Comparison of ENCODE assay signal across 1 cellular context in the genomic region with DNA sequence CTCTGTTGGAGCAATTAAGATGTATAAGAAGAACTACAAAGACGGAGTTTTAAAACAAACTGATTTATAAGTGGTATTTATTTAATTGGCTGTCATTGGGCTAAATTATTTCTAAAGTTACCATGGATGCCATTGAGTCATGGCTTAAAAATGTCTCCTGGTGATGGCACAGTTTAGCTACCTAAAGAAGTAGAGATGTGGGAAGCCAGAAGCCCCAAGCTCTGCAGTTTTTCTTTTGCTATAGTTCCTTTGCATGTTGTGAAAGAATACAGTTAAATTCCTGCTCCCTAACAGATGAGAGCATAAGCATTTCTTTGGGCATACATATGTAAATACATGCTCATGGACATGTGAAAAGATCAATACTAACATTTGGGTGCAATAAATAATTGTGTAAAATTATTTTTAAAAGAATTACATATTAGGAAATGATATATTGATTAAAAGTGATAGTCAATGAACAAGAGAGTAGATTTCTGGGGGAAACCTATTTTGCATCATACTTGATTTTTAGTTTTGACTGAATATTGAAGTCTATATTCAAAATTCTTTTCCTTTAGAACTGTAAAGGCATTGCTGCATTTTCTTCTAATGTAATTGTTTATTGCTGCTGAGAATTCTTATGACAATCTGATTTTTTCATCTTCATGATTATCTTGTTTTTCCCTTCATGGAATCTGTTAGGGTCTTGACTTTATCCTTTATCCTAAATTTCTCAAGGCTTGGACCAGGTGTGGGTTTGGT.
TF ChIP-seq lines count a peak whose summit lies in the region.

No MANE protein-coding gene starts in this region.

TF ChIP-seq in IMR-90, 13 proteins besides CTCF, POLR2A, EP300 and RAD21:
- TF ChIP-seq CHD1 (IDR thresholded peaks at IDR 0.05; ENCODE audit: low read depth, low read length) (no peak), RFX5 (IDR thresholded peaks at IDR 0.05; ENCODE audit: low read depth, low read length) (no peak), MAFK (IDR thresholded peaks at IDR 0.05; ENCODE audit: low read depth, low read length) (no peak), MXI1 (IDR thresholded peaks at IDR 0.05; ENCODE audit: borderline replicate concordance, low read depth, low read length) (no peak), BHLHE40 (IDR thresholded peaks at IDR 0.05; ENCODE audit: low read depth, low read length) (no peak), CEBPB (IDR thresholded peaks at IDR 0.05; ENCODE audit: low read depth, low read length) (no peak; the same call in 1 of the 2 replicates), MAZ (IDR thresholded peaks at IDR 0.05; ENCODE audit: borderline replicate concordance, low read depth, low read length) (no peak), SMC3 (IDR thresholded peaks at IDR 0.05; ENCODE audit: low read depth, low read length) (no peak), FOS (IDR thresholded peaks at IDR 0.05; ENCODE audit: low read depth, low read length) (no peak), RCOR1 (IDR thresholded peaks at IDR 0.05; ENCODE audit: insufficient replicate concordance, low read length) (no peak), NFE2L2 (IDR thresholded peaks at IDR 0.05; ENCODE audit: low read depth, low read length) (no peak)
- TF ChIP-seq, protein P1, sequence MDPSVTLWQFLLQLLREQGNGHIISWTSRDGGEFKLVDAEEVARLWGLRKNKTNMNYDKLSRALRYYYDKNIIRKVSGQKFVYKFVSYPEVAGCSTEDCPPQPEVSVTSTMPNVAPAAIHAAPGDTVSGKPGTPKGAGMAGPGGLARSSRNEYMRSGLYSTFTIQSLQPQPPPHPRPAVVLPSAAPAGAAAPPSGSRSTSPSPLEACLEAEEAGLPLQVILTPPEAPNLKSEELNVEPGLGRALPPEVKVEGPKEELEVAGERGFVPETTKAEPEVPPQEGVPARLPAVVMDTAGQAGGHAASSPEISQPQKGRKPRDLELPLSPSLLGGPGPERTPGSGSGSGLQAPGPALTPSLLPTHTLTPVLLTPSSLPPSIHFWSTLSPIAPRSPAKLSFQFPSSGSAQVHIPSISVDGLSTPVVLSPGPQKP (IDR thresholded peaks at IDR 0.05; ENCODE audit: borderline replicate concordance, low read depth, low read length), result no peak
- TF ChIP-seq, protein P2, sequence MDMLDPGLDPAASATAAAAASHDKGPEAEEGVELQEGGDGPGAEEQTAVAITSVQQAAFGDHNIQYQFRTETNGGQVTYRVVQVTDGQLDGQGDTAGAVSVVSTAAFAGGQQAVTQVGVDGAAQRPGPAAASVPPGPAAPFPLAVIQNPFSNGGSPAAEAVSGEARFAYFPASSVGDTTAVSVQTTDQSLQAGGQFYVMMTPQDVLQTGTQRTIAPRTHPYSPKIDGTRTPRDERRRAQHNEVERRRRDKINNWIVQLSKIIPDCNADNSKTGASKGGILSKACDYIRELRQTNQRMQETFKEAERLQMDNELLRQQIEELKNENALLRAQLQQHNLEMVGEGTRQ (IDR thresholded peaks at IDR 0.05; ENCODE audit: low read depth, low read length), result no peak
